Comparison of ENCODE assay signal across 10 cellular contexts in the genomic region with DNA sequence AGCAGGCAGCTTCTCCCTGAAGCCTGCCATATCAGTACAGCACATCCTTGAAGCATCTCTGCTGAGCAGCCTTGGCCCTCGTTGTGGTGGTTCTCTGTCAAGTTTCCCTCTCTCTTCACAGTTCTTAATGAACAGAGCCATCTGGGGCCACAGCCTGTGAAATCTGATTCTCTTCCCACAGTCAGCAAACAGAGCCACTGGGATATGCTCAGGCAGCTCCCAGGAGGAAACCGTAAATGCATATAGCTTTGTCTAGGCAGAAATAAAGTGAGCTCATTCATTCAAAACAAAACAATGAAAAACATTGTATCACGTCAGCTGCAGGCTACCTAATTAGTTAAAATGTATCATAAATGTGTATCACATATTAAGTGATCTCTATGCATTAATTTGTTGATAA.
A peak's percentile ranks its signal among the peaks of the same experiment; 100 is the strongest.
DNase-seq lines count a peak whose midpoint lies in the region; ATAC-seq and TF ChIP-seq lines count a peak whose summit lies in the region.
"Had no signal": no experiment of that assay in that cellular context is flagged by ENCODE, and none has a peak within 500 bp of the region (broad histone marks: within the 10 kb centered on the region; RNA-seq: fewer than 3 reads in every experiment).

No MANE protein-coding gene starts in this region.

- DNase-seq in Ammon's horn (ENCODE audit: low spot score), result peak; percentile 54
- peak; percentile 82 for DNase-seq in NCI-H1105 (lab: John Stamatoyannopoulos, UW)
- peak; percentile 68 for DNase-seq in SK-N-DZ (ENCODE audit: low spot score)
- peak; percentile 63 for DNase-seq in iris pigment epithelial cell (ENCODE audit: low read depth)
- DNase-seq in uterus, result no peak
- DNase-seq in vagina (ENCODE audit: extremely low spot score in 2 of 2), result no peak
- DNase-seq: CD8-positive, alpha-beta T cell had no signal

- no peak overlapping the region for H3K4me3 ChIP-seq in uterus
- no peak overlapping the region for H3K4me3 ChIP-seq in vagina

- ATAC-seq in GM18909 (IDR thresholded peaks at IDR 0.05; ENCODE audit: poor library complexity, unreplicated experiment) (no peak), HG03457 (IDR thresholded peaks at IDR 0.05; ENCODE audit: unreplicated experiment) (no peak)
- ATAC-seq: activated T-helper 17 cell treated with anti-CD3 and anti-CD28 coated beads, Interleukin-2, amount 50 U/mL, for 72 hours; CD8-positive, alpha-beta T cell had no signal

- H3K27me3 ChIP-seq in uterus, result no peaks in the 10 kb centered on the region
- H3K27me3 ChIP-seq in vagina, result no peaks in the 10 kb centered on the region

- no peaks in the 10 kb centered on the region for H3K4me1 ChIP-seq in uterus
- no peaks in the 10 kb centered on the region for H3K4me1 ChIP-seq in vagina

- no peaks in the 10 kb centered on the region for H3K36me3 ChIP-seq in uterus
- no peaks in the 10 kb centered on the region for H3K36me3 ChIP-seq in vagina

- H3K9me3 ChIP-seq in uterus, result no peaks in the 10 kb centered on the region
- no peaks in the 10 kb centered on the region for H3K9me3 ChIP-seq in vagina

- TF ChIP-seq CTCF in uterus (IDR thresholded peaks at IDR 0.05) (no peak), vagina (IDR thresholded peaks at IDR 0.05) (no peak)

- TF ChIP-seq POLR2A in uterus (IDR thresholded peaks at IDR 0.05) (no peak), vagina (IDR thresholded peaks at IDR 0.05) (no peak)

- no peak overlapping the region for H3K27ac ChIP-seq in uterus
- H3K27ac ChIP-seq in vagina, result no peak overlapping the region

- intact Hi-C loops in uterus (cut with DNase I; ENCODE audit: low total_unique reads), result no loop called here
- intact Hi-C loops in vagina (cut with DNase I), result no loop called here

Comparison
In these comparisons a context has a peak if more than half of its experiments do, and no peak if none do; other contexts are left out.
1. DNase-seq: peak in Ammon's horn (single experiment), NCI-H1105 (single experiment), SK-N-DZ (single experiment) and iris pigment epithelial cell (single experiment); none in uterus (0 of 2) and vagina (0 of 2).